In the genomic region with DNA sequence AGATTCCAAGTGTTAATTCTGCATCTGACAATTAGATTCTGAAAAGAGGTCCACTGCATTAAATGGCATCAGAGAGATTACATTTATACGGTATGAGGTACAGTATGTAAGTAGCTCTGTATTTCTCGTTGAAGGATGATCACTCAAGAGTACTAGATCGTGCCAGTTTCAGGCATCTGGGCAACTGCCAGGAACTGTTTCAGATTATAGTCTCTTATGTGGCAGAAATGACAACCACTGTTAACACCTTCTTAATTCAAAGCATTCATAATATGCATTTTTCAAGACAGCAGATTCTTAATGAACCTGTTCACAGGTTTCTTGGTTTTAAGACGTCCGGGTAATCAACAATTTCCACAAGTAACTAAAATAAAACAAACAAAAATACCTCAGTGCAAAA, we compare ENCODE assay signal across 9 cellular contexts. TPM values are rescaled to one million over a fixed set of nuclear protein-coding genes. Genes with fewer than 3 reads are reported as not detected.
DNase-seq lines count a peak whose midpoint lies in the region; ATAC-seq and TF ChIP-seq lines count a peak whose summit lies in the region.
"Had no signal": no experiment of that assay in that cellular context is flagged by ENCODE, and none has a peak within 500 bp of the region (broad histone marks: within the 10 kb centered on the region; RNA-seq: fewer than 3 reads in every experiment).

No MANE protein-coding gene starts in this region.

- H3K4me1 ChIP-seq in mucosa of rectum (ENCODE audit: control insufficient read depth in 2 of 2, insufficient read depth in 2 of 2, low read length in 2 of 2): peaks cover 5 to 14% of the 10 kb centered on the region in 2 donors

- ATAC-seq in HG02840 (IDR thresholded peaks at IDR 0.05; ENCODE audit: low FRiP score, unreplicated experiment) (no peak), HG03025 (IDR thresholded peaks at IDR 0.05; ENCODE audit: low FRiP score, unreplicated experiment) (no peak)
- ATAC-seq: T-cell had no signal

- no peak for TF ChIP-seq CTCF in AG10803 (conservative IDR thresholded peaks at IDR 0.05; ENCODE audit: low read length)

- H3K27ac ChIP-seq in mucosa of rectum (ENCODE audit: low read depth in 2 of 2, low read length in 2 of 2): no peak overlapping the region

- peak overlapping the region in 1 of 2 donors; percentile 84 for H3K9ac ChIP-seq in mucosa of rectum (ENCODE audit: low read depth in 1 of 2, low read length in 2 of 2)

- no peaks in the 10 kb centered on the region for H3K9me3 ChIP-seq in mucosa of rectum (ENCODE audit: control insufficient read depth in 2 of 2, low read length in 2 of 2)

- no peaks in the 10 kb centered on the region for H3K36me3 ChIP-seq in mucosa of rectum (ENCODE audit: control insufficient read depth in 2 of 2, insufficient read depth in 2 of 2, low read length in 2 of 2)

- H3K4me3 ChIP-seq in AG10803 (ENCODE audit: low read length) (peak overlapping the region; percentile 78), mucosa of rectum (ENCODE audit: low read length in 2 of 2) (peak overlapping the region; percentile 79 to 81)

- no peaks in the 10 kb centered on the region for H3K27me3 ChIP-seq in mucosa of rectum (ENCODE audit: control insufficient read depth in 2 of 2, insufficient read depth in 2 of 2, low read length in 2 of 2)

- DNase-seq in AG10803 (ENCODE audit: low read depth) (peak; percentile 28), M059J (ENCODE audit: low read depth) (peak; percentile 28), dermis blood vessel endothelial cell (peak; percentile 47), SW480 (ENCODE audit: low spot score) (no peak), T-helper 1 cell (no peak)
- DNase-seq: T-cell had no signal

RNA-seq across cellular contexts. Expression of gene ANKRD50, which starts 1.6 kb away (rescaled TPM):
- total RNA-seq in M059J (2014; rRNA removed; shearing (Covaris generic)): 4.9 and 6.8 TPM in 2 replicates
- 60.9 and 89.9 TPM in 2 replicates for total RNA-seq in dermis blood vessel endothelial cell

Comparison
In these comparisons a context has a peak if more than half of its experiments do, and no peak if none do; other contexts are left out.
1. DNase-seq: peak in AG10803 (single experiment), M059J (single experiment) and dermis blood vessel endothelial cell (single experiment); none in SW480 (single experiment) and T-helper 1 cell (0 of 5).